Comparison of ENCODE assay signal across 27 cellular contexts in the genomic region with DNA sequence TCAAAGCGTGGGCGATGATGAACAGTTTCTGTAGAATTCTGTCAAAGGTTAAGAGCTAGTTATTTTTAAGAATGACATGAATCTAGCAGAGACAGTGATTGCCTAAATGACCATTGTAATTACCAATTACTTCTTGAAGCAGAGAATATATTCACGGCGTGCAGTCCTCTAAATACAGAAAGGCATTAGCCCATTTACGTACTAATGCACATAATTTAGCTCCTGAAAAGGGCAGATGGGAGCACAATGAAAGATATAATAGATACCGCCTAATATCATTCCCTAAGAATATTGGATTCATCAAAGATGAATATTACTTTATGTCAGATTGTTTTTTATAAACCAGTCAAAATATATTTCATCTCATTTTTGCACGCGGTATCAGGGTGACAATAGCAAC.
"Had no signal": no experiment of that assay in that cellular context is flagged by ENCODE, and none has a peak within 500 bp of the region (broad histone marks: within the 10 kb centered on the region; RNA-seq: fewer than 3 reads in every experiment).

No MANE protein-coding gene starts in this region.

- H3K4me1 ChIP-seq: adrenal gland had no signal

- H3K9me3 ChIP-seq: adrenal gland had no signal

- H3K27ac Mint-ChIP-seq: activated CD4-positive, alpha-beta memory T cell treated with anti-CD3 and anti-CD28 coated beads for 36 hours; activated CD4-positive, alpha-beta T cell treated with anti-CD3 and anti-CD28 coated beads, Interleukin-2, amount 10 ng/mL, durations not matched to agents 7 days and 5 days; activated naive CD8-positive, alpha-beta T cell treated with anti-CD3 and anti-CD28 coated beads, Interleukin-2, amount 10 ng/mL, durations not matched to agents 7 days and 5 days; activated T-helper 2 cell treated with anti-CD3 and anti-CD28 coated beads, Interferon-gamma antibody, Interleukin-2, Interleukin-4, amounts not matched to agents 10 μg/mL and 5 μg/mL and 100 μg/mL, durations not matched to agents 14 hours and 24 hours and 36 hours; T-cell had no signal

- H3K9me3 Mint-ChIP-seq: activated CD4-positive, alpha-beta memory T cell treated with anti-CD3 and anti-CD28 coated beads for 36 hours; activated CD4-positive, alpha-beta T cell treated with anti-CD3 and anti-CD28 coated beads, Interleukin-2, amount 10 ng/mL, durations not matched to agents 7 days and 5 days; activated naive CD8-positive, alpha-beta T cell treated with anti-CD3 and anti-CD28 coated beads, Interleukin-2, amount 10 ng/mL, durations not matched to agents 7 days and 5 days; activated T-helper 2 cell treated with anti-CD3 and anti-CD28 coated beads, Interferon-gamma antibody, Interleukin-2, Interleukin-4, amounts not matched to agents 10 μg/mL and 5 μg/mL and 100 μg/mL, durations not matched to agents 14 hours and 24 hours and 36 hours; T-cell had no signal

- H3K27ac ChIP-seq: adrenal gland had no signal

- H3K27me3 ChIP-seq: adrenal gland had no signal

- H3K36me3 Mint-ChIP-seq: activated CD4-positive, alpha-beta memory T cell treated with anti-CD3 and anti-CD28 coated beads for 36 hours; activated naive CD8-positive, alpha-beta T cell treated with anti-CD3 and anti-CD28 coated beads, Interleukin-2, amount 10 ng/mL, durations not matched to agents 7 days and 5 days; T-cell had no signal

- DNase-seq: activated CD4-positive, alpha-beta memory T cell treated with anti-CD3 and anti-CD28 coated beads for 36 hours; activated CD4-positive, alpha-beta T cell treated with anti-CD3 and anti-CD28 coated beads, Interleukin-2, amount 10 ng/mL, durations not matched to agents 7 days and 5 days; activated CD4-positive, CD25-positive, alpha-beta regulatory T cell; activated CD8-positive, alpha-beta memory T cell treated with anti-CD3 and anti-CD28 coated beads for 24 hours; activated naive CD4-positive, alpha-beta T cell treated with anti-CD3 and anti-CD28 coated beads, Interleukin-2, amount 50 U/mL, for 16 hours; activated naive CD8-positive, alpha-beta T cell treated with anti-CD3 and anti-CD28 coated beads, Interleukin-2, amount 10 ng/mL, durations not matched to agents 7 days and 5 days; activated T-cell treated with anti-CD3 and anti-CD28 coated beads, Interleukin-2, amount 50 U/mL, for 48 hours; adrenal gland; anterior cingulate cortex; cerebellar nuclear complex; KG1; MV-4-11; NCI-H1092 treated with DMSO at 0.1 percent for 48 hours; NCI-H1417 treated with DMSO at 0.1 percent for 48 hours; NCI-H1694; NCI-H2081; NCI-H510A treated with DMSO at 0.1 percent for 48 hours; NCI-H774; NK-92 treated with Interleukin-12 subunit alpha and Interleukin-12 subunit beta, amount 100 ng/mL, for 24 hours; PC-3; SHP77 treated with DMSO at 0.1 percent for 48 hours; T-cell; T-helper 2 cell; T1000 had no signal

- ATAC-seq: PC-3, T-cell had no signal

- H3K36me3 ChIP-seq: adrenal gland had no signal

- H3K4me1 Mint-ChIP-seq: activated CD4-positive, alpha-beta T cell treated with anti-CD3 and anti-CD28 coated beads, Interleukin-2, amount 10 ng/mL, durations not matched to agents 7 days and 5 days; activated naive CD8-positive, alpha-beta T cell treated with anti-CD3 and anti-CD28 coated beads, Interleukin-2, amount 10 ng/mL, durations not matched to agents 7 days and 5 days; T-cell had no signal

- FAIRE-seq: RCC 7860, TTC549 had no signal

- H3K4me3 Mint-ChIP-seq: activated CD4-positive, alpha-beta memory T cell treated with anti-CD3 and anti-CD28 coated beads for 36 hours; activated CD4-positive, alpha-beta T cell treated with anti-CD3 and anti-CD28 coated beads, Interleukin-2, amount 10 ng/mL, durations not matched to agents 7 days and 5 days; activated naive CD8-positive, alpha-beta T cell treated with anti-CD3 and anti-CD28 coated beads, Interleukin-2, amount 10 ng/mL, durations not matched to agents 7 days and 5 days; T-cell had no signal

- H3K4me3 ChIP-seq: adrenal gland had no signal
